ENCODE assay signal across 19 cellular contexts in the genomic region with DNA sequence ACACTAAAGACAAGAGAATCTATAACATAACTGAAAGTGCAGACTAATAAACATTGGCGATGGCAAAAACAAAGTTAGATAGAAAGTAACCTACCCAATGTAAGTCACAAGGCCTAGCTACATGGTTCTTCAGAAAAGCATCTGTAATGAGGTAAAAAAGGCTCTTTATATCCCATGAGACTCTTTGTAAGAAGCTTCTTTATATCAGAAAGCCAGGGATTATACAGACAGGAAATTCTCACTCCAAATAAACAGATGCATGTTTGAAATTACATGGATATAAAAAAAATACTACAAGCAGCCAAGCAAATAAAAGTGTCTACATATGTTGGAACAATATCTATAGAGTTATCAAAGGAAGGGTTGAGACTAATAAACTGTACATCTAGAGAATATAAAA.
"Had no signal": no experiment of that assay in that cellular context is flagged by ENCODE, and none has a peak within 500 bp of the region (broad histone marks: within the 10 kb centered on the region; RNA-seq: fewer than 3 reads in every experiment).

No MANE protein-coding gene starts in this region.

- DNase-seq: KBM-7, MV-4-11, NCI-H1048, NCI-H1105, NCI-H1417, NCI-H1436 treated with DMSO at 0.1 percent for 48 hours, NCI-H1694, NCI-H187 treated with DMSO at 0.1 percent for 48 hours, NCI-H2029 treated with DMSO at 0.1 percent for 48 hours, NCI-H2171, NCI-H226, NCI-H446, NCI-H510A, NCI-H524 treated with DMSO at 0.1 percent for 48 hours, NCI-H69, NCI-H774, PC-3, SHP77 had no signal

- H3K27ac ChIP-seq: RWPE1 had no signal
